9 cellular contexts compared by ENCODE assay signal in genomic region chr18:36411745-36412168, GRCh38.
DNase-seq lines count a peak whose midpoint lies in the region; ATAC-seq, FAIRE-seq and TF ChIP-seq lines count a peak whose summit lies in the region.
"Had no signal": no experiment of that assay in that cellular context is flagged by ENCODE, and none has a peak within 500 bp of the region (broad histone marks: within the 10 kb centered on the region; RNA-seq: fewer than 3 reads in every experiment).

No MANE protein-coding gene starts in this region.

- no peaks in the 10 kb centered on the region for H3K9me3 ChIP-seq in iPS DF 6.9 (ENCODE audit: control insufficient read depth, insufficient read depth, low read length)

- H3K4me3 ChIP-seq in iPS DF 6.9 (ENCODE audit: low read length): no peak overlapping the region

- no peak for TF ChIP-seq POLR2A in GM12892 (IDR thresholded peaks at IDR 0.05; ENCODE audit: low read depth, low read length)

- no peaks in the 10 kb centered on the region for H3K27me3 ChIP-seq in iPS DF 6.9 (ENCODE audit: control insufficient read depth, insufficient read depth, low read length)

- ATAC-seq in HG02571 (IDR thresholded peaks at IDR 0.05; ENCODE audit: unreplicated experiment): no peak

- peaks cover 3% of the 10 kb centered on the region; the same call in 1 of the 2 replicates for H3K4me1 ChIP-seq in iPS DF 6.9 (ENCODE audit: control insufficient read depth, insufficient read depth, low read length)

- H3K27ac ChIP-seq in iPS DF 6.9 (ENCODE audit: low read length): no peak overlapping the region

- no peak for FAIRE-seq in HTR-8/SVneo (lab: Jason Lieb, UNC)
- no peak for FAIRE-seq in GM12892 (lab: Jason Lieb, UNC)

- WGBS in iPS DF 6.9 (ENCODE audit: insufficient coverage, insufficient read length): no CpG with 5 or more reads among the region's 3 CpGs

- DNase-seq in D341Med (ENCODE audit: low spot score): peak; percentile 84
- DNase-seq in HK-2 (ENCODE audit: unreplicated experiment): peak; percentile 32
- DNase-seq in SK-MEL-5 (ENCODE audit: low read depth, low spot score): peak; percentile 79
- DNase-seq in iPS DF 6.9 (ENCODE audit: low read depth, low spot score): peak; percentile 39
- no peak for DNase-seq in COR-L47 (lab: John Stamatoyannopoulos, UW)
- DNase-seq in HTR-8/SVneo (ENCODE audit: insufficient read length, low spot score): no peak
- no peak for DNase-seq in GM12892 (ENCODE audit: insufficient read length)
- DNase-seq: NCI-H187 treated with DMSO at 0.1 percent for 48 hours had no signal

- no peaks in the 10 kb centered on the region for H3K36me3 ChIP-seq in iPS DF 6.9 (ENCODE audit: control insufficient read depth, insufficient read depth, low read length)

- in situ Hi-C loops in SK-MEL-5 (cut with HindIII; ENCODE audit: low pct_unique_long_range_greater_than_20kb, low sequenced_read_pairs): no loop called here

Comparison
In these comparisons a context has a peak if more than half of its experiments do, and no peak if none do; other contexts are left out.
1. DNase-seq: peak in D341Med (single experiment), HK-2 (single experiment), SK-MEL-5 (single experiment) and iPS DF 6.9 (single experiment); none in COR-L47 (single experiment), HTR-8/SVneo (single experiment) and GM12892 (single experiment).